In the genomic region with DNA sequence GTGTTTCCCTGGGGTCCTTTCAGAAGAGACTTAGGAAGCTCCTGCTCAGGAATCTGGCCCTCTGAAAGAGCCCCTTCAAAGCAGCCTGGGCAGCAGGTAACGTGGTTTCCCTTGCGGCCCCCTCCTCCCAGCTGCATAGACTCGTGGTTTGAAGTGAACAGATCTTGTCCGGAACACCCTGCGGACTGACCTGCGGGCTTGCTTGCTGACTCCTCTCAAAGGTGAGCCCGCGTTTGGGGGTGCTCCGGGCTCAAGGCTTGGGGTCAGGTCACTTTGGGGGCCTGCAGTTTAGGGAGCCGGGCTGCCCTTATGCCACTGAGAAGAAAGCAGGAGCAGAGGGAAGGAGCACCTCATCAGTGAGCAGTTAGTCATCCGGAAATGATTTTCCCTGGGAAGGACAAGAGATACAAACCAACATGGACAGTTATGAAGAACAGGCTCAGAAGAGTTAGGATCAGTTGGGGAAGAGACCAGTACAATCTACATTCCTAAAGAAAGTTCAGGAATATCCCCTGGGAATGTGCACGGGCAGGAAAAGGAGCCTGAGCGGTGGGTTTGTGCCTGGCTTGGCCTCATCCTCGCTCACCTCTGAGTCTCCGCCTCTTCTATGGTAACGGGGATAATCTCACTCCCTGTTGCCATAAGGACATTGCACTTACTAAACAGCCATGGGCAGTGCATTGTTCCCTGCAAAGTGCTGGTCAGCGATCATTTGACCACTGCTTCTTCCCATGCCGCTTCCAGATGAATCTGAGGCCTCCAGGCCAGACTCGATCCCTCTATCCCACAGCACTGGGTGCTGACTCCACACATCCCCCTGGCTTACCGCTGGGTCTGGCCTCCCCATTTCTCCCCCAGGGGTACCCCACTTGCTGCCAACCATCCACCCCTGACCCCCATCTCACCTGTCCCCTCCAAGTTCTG, we compare ENCODE assay signal across 11 cellular contexts. TPM values are rescaled to one million over a fixed set of nuclear protein-coding genes. Genes with fewer than 3 reads are reported as not detected.
DNase-seq lines count a peak whose midpoint lies in the region; ATAC-seq and TF ChIP-seq lines count a peak whose summit lies in the region.
"Had no signal": no experiment of that assay in that cellular context is flagged by ENCODE, and none has a peak within 500 bp of the region (broad histone marks: within the 10 kb centered on the region; RNA-seq: fewer than 3 reads in every experiment).

No MANE protein-coding gene starts in this region.

- H3K27ac Mint-ChIP-seq in activated T-cell treated with anti-CD3 and anti-CD28 coated beads, Interleukin-2, amount 50 U/mL, for 24 hours: peak overlapping the region; percentile 26
- H3K27ac Mint-ChIP-seq in WTC11: peak overlapping the region; percentile 52

- H3K9me3 Mint-ChIP-seq in activated T-cell treated with anti-CD3 and anti-CD28 coated beads, Interleukin-2, amount 50 U/mL, for 24 hours: peaks cover 5% of the 10 kb centered on the region
- no peaks in the 10 kb centered on the region for H3K9me3 Mint-ChIP-seq in activated T-cell treated with anti-CD3 and anti-CD28 coated beads, Interleukin-2, amount 50 U/mL, for 4 hours
- peaks cover 6% of the 10 kb centered on the region for H3K9me3 Mint-ChIP-seq in WTC11

- peaks cover 34 to 73% of the 10 kb centered on the region in 2 donors for H3K4me1 ChIP-seq in left lung
- H3K4me1 ChIP-seq: HAP-1 had no signal

- H3K27me3 Mint-ChIP-seq in activated T-cell treated with anti-CD3 and anti-CD28 coated beads, Interleukin-2, amount 50 U/mL, for 24 hours: no peaks in the 10 kb centered on the region
- H3K27me3 Mint-ChIP-seq in activated T-cell treated with anti-CD3 and anti-CD28 coated beads, Interleukin-2, amount 50 U/mL, for 4 hours (ENCODE audit: low read depth): peaks cover 4% of the 10 kb centered on the region
- no peaks in the 10 kb centered on the region for H3K27me3 Mint-ChIP-seq in WTC11 (ENCODE audit: low read depth)

- no peaks in the 10 kb centered on the region for H3K36me3 ChIP-seq in left lung
- H3K36me3 ChIP-seq: HAP-1 had no signal

- ATAC-seq in activated T-cell treated with anti-CD3 and anti-CD28 coated beads, Interleukin-2, amount 50 U/mL, for 4 hours: no peak
- ATAC-seq in WTC11: no peak
- no peak for ATAC-seq in left lung
- ATAC-seq in GM21390 (IDR thresholded peaks at IDR 0.05; ENCODE audit: unreplicated experiment): no peak

- H3K4me3 Mint-ChIP-seq in activated T-cell treated with anti-CD3 and anti-CD28 coated beads, Interleukin-2, amount 50 U/mL, for 24 hours: no peak overlapping the region
- no peak overlapping the region for H3K4me3 Mint-ChIP-seq in activated T-cell treated with anti-CD3 and anti-CD28 coated beads, Interleukin-2, amount 50 U/mL, for 4 hours
- no peak overlapping the region for H3K4me3 Mint-ChIP-seq in WTC11

- TF ChIP-seq CTCF in WTC11 (IDR thresholded peaks at IDR 0.05) (no peak), left lung (IDR thresholded peaks at IDR 0.05) (no peak)

- DNase-seq in activated T-cell treated with anti-CD3 and anti-CD28 coated beads, Interleukin-2, amount 50 U/mL, for 24 hours: no peak
- no peak for DNase-seq in activated T-cell treated with anti-CD3 and anti-CD28 coated beads, Interleukin-2, amount 50 U/mL, for 4 hours
- no peak for DNase-seq in WTC11 (ENCODE audit: low spot score)
- peak in 1 of 2 donors; percentile 36 for DNase-seq in left lung
- DNase-seq in NCI-H1048 (lab: John Stamatoyannopoulos, UW): no peak
- DNase-seq in dermis blood vessel endothelial cell: no peak
- DNase-seq: activated CD8-positive, alpha-beta memory T cell treated with anti-CD3 and anti-CD28 coated beads, Interleukin-2, amount 50 U/mL, for 4 hours; NCI-H82 had no signal

- H3K9me3 ChIP-seq in left lung: no peaks in the 10 kb centered on the region
- H3K9me3 ChIP-seq: HAP-1 had no signal

- H3K27ac ChIP-seq in left lung (peak overlapping the region; percentile 55 to 84), temporal lobe (ENCODE audit: low read depth, low read length) (peak overlapping the region; percentile 81)

- CTCF ChIA-PET in WTC11 (lab: Charles Lee): interaction anchor here (1.5 to 5.7 kb wide), 2 partner anchors 8 to 10 kb away, joined by 5 to 135 read pairs; no protein-coding TSS in a partner anchor

- no peak overlapping the region for H3K4me3 ChIP-seq in left lung
- H3K4me3 ChIP-seq: HAP-1 had no signal

- peaks cover 38% of the 10 kb centered on the region for H3K36me3 Mint-ChIP-seq in activated T-cell treated with anti-CD3 and anti-CD28 coated beads, Interleukin-2, amount 50 U/mL, for 24 hours (ENCODE audit: low read depth)
- H3K36me3 Mint-ChIP-seq in activated T-cell treated with anti-CD3 and anti-CD28 coated beads, Interleukin-2, amount 50 U/mL, for 4 hours (ENCODE audit: insufficient read depth): peaks cover 2% of the 10 kb centered on the region
- peaks cover 9% of the 10 kb centered on the region for H3K36me3 Mint-ChIP-seq in WTC11

- peaks cover 70% of the 10 kb centered on the region for H3K4me1 Mint-ChIP-seq in activated T-cell treated with anti-CD3 and anti-CD28 coated beads, Interleukin-2, amount 50 U/mL, for 24 hours (ENCODE audit: low read depth)
- H3K4me1 Mint-ChIP-seq in activated T-cell treated with anti-CD3 and anti-CD28 coated beads, Interleukin-2, amount 50 U/mL, for 4 hours (ENCODE audit: low read depth): peaks cover 49% of the 10 kb centered on the region
- peaks cover 36% of the 10 kb centered on the region for H3K4me1 Mint-ChIP-seq in WTC11

- POLR2A ChIA-PET in WTC11 (lab: Charles Lee): no interaction called here

- intact Hi-C loops in left lung (cut with DNase I): loop anchor here in 1 of 2 donors (10.0 kb wide), 1 partner anchor 102 kb away; no protein-coding TSS in a partner anchor

- no peaks in the 10 kb centered on the region for H3K27me3 ChIP-seq in left lung

TF ChIP-seq in WTC11, 78 proteins besides CTCF, POLR2A, EP300 and RAD21:
- TF ChIP-seq, protein P1, sequence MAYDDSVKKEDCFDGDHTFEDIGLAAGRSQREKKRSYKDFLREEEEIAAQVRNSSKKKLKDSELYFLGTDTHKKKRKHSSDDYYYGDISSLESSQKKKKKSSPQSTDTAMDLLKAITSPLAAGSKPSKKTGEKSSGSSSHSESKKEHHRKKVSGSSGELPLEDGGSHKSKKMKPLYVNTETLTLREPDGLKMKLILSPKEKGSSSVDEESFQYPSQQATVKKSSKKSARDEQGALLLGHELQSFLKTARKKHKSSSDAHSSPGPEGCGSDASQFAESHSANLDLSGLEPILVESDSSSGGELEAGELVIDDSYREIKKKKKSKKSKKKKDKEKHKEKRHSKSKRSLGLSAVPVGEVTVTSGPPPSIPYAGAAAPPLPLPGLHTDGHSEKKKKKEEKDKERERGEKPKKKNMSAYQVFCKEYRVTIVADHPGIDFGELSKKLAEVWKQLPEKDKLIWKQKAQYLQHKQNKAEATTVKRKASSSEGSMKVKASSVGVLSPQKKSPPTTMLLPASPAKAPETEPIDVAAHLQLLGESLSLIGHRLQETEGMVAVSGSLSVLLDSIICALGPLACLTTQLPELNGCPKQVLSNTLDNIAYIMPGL (CRISPR knock-in tag; IDR thresholded peaks at IDR 0.05): no peak
- TF ChIP-seq IRF2 (CRISPR knock-in tag; IDR thresholded peaks at IDR 0.05; ENCODE audit: borderline replicate concordance, low read depth) (no peak), ETV6 (CRISPR knock-in tag; IDR thresholded peaks at IDR 0.05) (no peak), ZNF121 (CRISPR knock-in tag; IDR thresholded peaks at IDR 0.05) (no peak)
- TF ChIP-seq, protein P2, sequence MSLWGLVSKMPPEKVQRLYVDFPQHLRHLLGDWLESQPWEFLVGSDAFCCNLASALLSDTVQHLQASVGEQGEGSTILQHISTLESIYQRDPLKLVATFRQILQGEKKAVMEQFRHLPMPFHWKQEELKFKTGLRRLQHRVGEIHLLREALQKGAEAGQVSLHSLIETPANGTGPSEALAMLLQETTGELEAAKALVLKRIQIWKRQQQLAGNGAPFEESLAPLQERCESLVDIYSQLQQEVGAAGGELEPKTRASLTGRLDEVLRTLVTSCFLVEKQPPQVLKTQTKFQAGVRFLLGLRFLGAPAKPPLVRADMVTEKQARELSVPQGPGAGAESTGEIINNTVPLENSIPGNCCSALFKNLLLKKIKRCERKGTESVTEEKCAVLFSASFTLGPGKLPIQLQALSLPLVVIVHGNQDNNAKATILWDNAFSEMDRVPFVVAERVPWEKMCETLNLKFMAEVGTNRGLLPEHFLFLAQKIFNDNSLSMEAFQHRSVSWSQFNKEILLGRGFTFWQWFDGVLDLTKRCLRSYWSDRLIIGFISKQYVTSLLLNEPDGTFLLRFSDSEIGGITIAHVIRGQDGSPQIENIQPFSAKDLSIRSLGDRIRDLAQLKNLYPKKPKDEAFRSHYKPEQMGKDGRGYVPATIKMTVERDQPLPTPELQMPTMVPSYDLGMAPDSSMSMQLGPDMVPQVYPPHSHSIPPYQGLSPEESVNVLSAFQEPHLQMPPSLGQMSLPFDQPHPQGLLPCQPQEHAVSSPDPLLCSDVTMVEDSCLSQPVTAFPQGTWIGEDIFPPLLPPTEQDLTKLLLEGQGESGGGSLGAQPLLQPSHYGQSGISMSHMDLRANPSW (CRISPR knock-in tag; conservative IDR thresholded peaks at IDR 0.05; ENCODE audit: low read depth): no peak

RNA-seq across cellular contexts. Expression of a gene that starts 10.0 kb away (rescaled TPM):
- under 1 TPM in 1 of 3 donors, not detected in 2; 0.11 TPM for total RNA-seq in activated T-cell treated with anti-CD3 and anti-CD28 coated beads, Interleukin-2, amount 50 U/mL, for 4 hours
- total RNA-seq in WTC11 (2021): 12.3 to 12.6 TPM (median 12.3 TPM) in 3 replicates
- total RNA-seq in left lung: 1 to 10 TPM; 7.3 to 9.9 TPM
- 1.2 TPM for total RNA-seq in temporal lobe
- 1.7 and 2.1 TPM in 2 replicates for total RNA-seq in dermis blood vessel endothelial cell

RNA-seq across cellular contexts. Expression of a gene that starts 41.7 kb away (rescaled TPM):
- 10 to 100 TPM; 11.5 to 13.4 (median 13.4) TPM for total RNA-seq in activated T-cell treated with anti-CD3 and anti-CD28 coated beads, Interleukin-2, amount 50 U/mL, for 4 hours
- 9.7 to 11.7 TPM (median 10.3 TPM) in 3 replicates for total RNA-seq in WTC11 (2021)
- 1 to 10 TPM; 8.4 to 9.2 TPM for total RNA-seq in left lung
- total RNA-seq in temporal lobe: 58.0 TPM
- 15.5 and 17.8 TPM in 2 replicates for total RNA-seq in dermis blood vessel endothelial cell
